12 cellular contexts compared by ENCODE assay signal in genomic region chr4:3866813-3867129, GRCh38.
A peak's percentile ranks its signal among the peaks of the same experiment; 100 is the strongest.
DNase-seq lines count a peak whose midpoint lies in the region; ATAC-seq and TF ChIP-seq lines count a peak whose summit lies in the region.
"Had no signal": no experiment of that assay in that cellular context is flagged by ENCODE, and none has a peak within 500 bp of the region (broad histone marks: within the 10 kb centered on the region; RNA-seq: fewer than 3 reads in every experiment).

No MANE protein-coding gene starts in this region.

- H3K27ac ChIP-seq in lower lobe of right lung (no peak overlapping the region), upper lobe of right lung (no peak overlapping the region)
- H3K27ac ChIP-seq: 22Rv1 had no signal

- intact Hi-C loops in left cardiac atrium (cut with DNase I) (no loop called here), Right ventricle myocardium inferior (cut with DNase I) (no loop called here), lower lobe of right lung (cut with DNase I) (no loop called here), upper lobe of right lung (cut with DNase I) (no loop called here)

- H3K27me3 ChIP-seq in lower lobe of right lung (ENCODE audit: low read depth) = peaks cover 50% of the 10 kb centered on the region
- peaks cover 47% of the 10 kb centered on the region for H3K27me3 ChIP-seq in upper lobe of right lung

- H3K4me3 Mint-ChIP-seq in activated T-cell treated with anti-CD3 and anti-CD28 coated beads, Interleukin-2, amount 50 U/mL, for 24 hours = no peak overlapping the region
- H3K4me3 Mint-ChIP-seq: CD8-positive, alpha-beta memory T cell had no signal

- H3K27ac Mint-ChIP-seq in activated T-cell treated with anti-CD3 and anti-CD28 coated beads, Interleukin-2, amount 50 U/mL, for 24 hours = no peak overlapping the region
- H3K27ac Mint-ChIP-seq: CD8-positive, alpha-beta memory T cell had no signal

- DNase-seq in activated T-cell treated with anti-CD3 and anti-CD28 coated beads, Interleukin-2, amount 50 U/mL, for 24 hours = peak; percentile 11
- DNase-seq in activated T-cell treated with anti-CD3 and anti-CD28 coated beads, Interleukin-2, amount 50 U/mL, for 48 hours = no peak
- DNase-seq in left cardiac atrium (peak; percentile 3), Right ventricle myocardium inferior (ENCODE audit: missing footprints) (no peak), lower lobe of right lung (peak; percentile 25), upper lobe of right lung (peak; percentile 37), NCI-H510A (lab: John Stamatoyannopoulos, UW) (no peak)
- DNase-seq: DMS53, GF-D8 had no signal

- no peak overlapping the region for H3K4me3 ChIP-seq in lower lobe of right lung
- H3K4me3 ChIP-seq in upper lobe of right lung = no peak overlapping the region

- no peaks in the 10 kb centered on the region for H3K9me3 Mint-ChIP-seq in activated T-cell treated with anti-CD3 and anti-CD28 coated beads, Interleukin-2, amount 50 U/mL, for 24 hours

- H3K36me3 Mint-ChIP-seq in activated T-cell treated with anti-CD3 and anti-CD28 coated beads, Interleukin-2, amount 50 U/mL, for 24 hours (ENCODE audit: low read depth) = no peaks in the 10 kb centered on the region
- H3K36me3 Mint-ChIP-seq: CD8-positive, alpha-beta memory T cell had no signal

- no peaks in the 10 kb centered on the region for H3K36me3 ChIP-seq in lower lobe of right lung
- H3K36me3 ChIP-seq in upper lobe of right lung = no peaks in the 10 kb centered on the region

- no peak for TF ChIP-seq CTCF in lower lobe of right lung (IDR thresholded peaks at IDR 0.05)
- no peak for TF ChIP-seq CTCF in upper lobe of right lung (IDR thresholded peaks at IDR 0.05)

- no peaks in the 10 kb centered on the region for H3K4me1 ChIP-seq in lower lobe of right lung
- no peaks in the 10 kb centered on the region for H3K4me1 ChIP-seq in upper lobe of right lung

- no peaks in the 10 kb centered on the region for H3K9me3 ChIP-seq in lower lobe of right lung
- H3K9me3 ChIP-seq in upper lobe of right lung = no peaks in the 10 kb centered on the region

- H3K4me1 Mint-ChIP-seq in activated T-cell treated with anti-CD3 and anti-CD28 coated beads, Interleukin-2, amount 50 U/mL, for 24 hours (ENCODE audit: low read depth) = peaks cover 4% of the 10 kb centered on the region

- H3K27me3 Mint-ChIP-seq in activated T-cell treated with anti-CD3 and anti-CD28 coated beads, Interleukin-2, amount 50 U/mL, for 24 hours = peaks cover 55% of the 10 kb centered on the region

- ATAC-seq in left cardiac atrium (no peak), Right ventricle myocardium inferior (no peak), lower lobe of right lung (no peak), upper lobe of right lung (no peak), HG03521 (IDR thresholded peaks at IDR 0.05; ENCODE audit: unreplicated experiment) (no peak)

Comparison
In these comparisons a context has a peak if more than half of its experiments do, and no peak if none do; other contexts are left out.
1. DNase-seq: peak in activated T-cell treated with anti-CD3 and anti-CD28 coated beads, Interleukin-2, amount 50 U/mL, for 24 hours (single experiment), left cardiac atrium (single experiment), lower lobe of right lung (single experiment) and upper lobe of right lung (single experiment); none in activated T-cell treated with anti-CD3 and anti-CD28 coated beads, Interleukin-2, amount 50 U/mL, for 48 hours (0 of 2), Right ventricle myocardium inferior (single experiment) and NCI-H510A (single experiment).